ENCODE assay signal across 1 cellular context in genomic region chr15:41417418-41417811, GRCh38.
TF ChIP-seq lines count a peak whose summit lies in the region.

No MANE protein-coding gene starts in this region.

TF ChIP-seq in HepG2, 621 proteins besides CTCF, POLR2A, EP300 and RAD21 (continued from another document):
- no peak for TF ChIP-seq ZBTB46 (CRISPR knock-in tag; IDR thresholded peaks at IDR 0.05; ENCODE audit: borderline replicate concordance)
- TF ChIP-seq ZNF605 (CRISPR knock-in tag; IDR thresholded peaks at IDR 0.05): no peak
- TF ChIP-seq HOMEZ (CRISPR knock-in tag; IDR thresholded peaks at IDR 0.05; ENCODE audit: low read depth): no peak
- TF ChIP-seq ZNF552 (CRISPR knock-in tag; IDR thresholded peaks at IDR 0.05; ENCODE audit: borderline replicate concordance): 0 out of 2 replicates have a peak, but pooled peaks have one; percentile 33
- TF ChIP-seq MAZ (IDR thresholded peaks at IDR 0.05; ENCODE audit: borderline replicate concordance, low read depth, low read length): no peak
- 0 out of 2 replicates have a peak, but pooled peaks have one; percentile 4 for TF ChIP-seq MAZ (CRISPR knock-in tag; IDR thresholded peaks at IDR 0.05; ENCODE audit: low read depth)
- no peak for TF ChIP-seq ZZZ3 (CRISPR knock-in tag; IDR thresholded peaks at IDR 0.05; ENCODE audit: borderline replicate concordance)
- TF ChIP-seq ZNF44 (CRISPR knock-in tag; IDR thresholded peaks at IDR 0.05): no peak
- 0 out of 2 replicates have a peak, but pooled peaks have one; percentile 37 for TF ChIP-seq PBX3 (CRISPR knock-in tag; IDR thresholded peaks at IDR 0.05; ENCODE audit: borderline replicate concordance)
- TF ChIP-seq SYNCRIP (IDR thresholded peaks at IDR 0.05; ENCODE audit: insufficient read depth, low read depth, low read length): no peak
- no peak for TF ChIP-seq SOX13 (IDR thresholded peaks at IDR 0.05)
- no peak for TF ChIP-seq SOX13 (CRISPR knock-in tag; conservative IDR thresholded peaks at IDR 0.05 in 1 of 2, IDR thresholded peaks at IDR 0.05 in 1 of 2)
- no peak for TF ChIP-seq FOXK2 (IDR thresholded peaks at IDR 0.05)
- TF ChIP-seq XBP1 (CRISPR knock-in tag; IDR thresholded peaks at IDR 0.05): no peak
- TF ChIP-seq ZNF558 (CRISPR knock-in tag; IDR thresholded peaks at IDR 0.05; ENCODE audit: borderline replicate concordance): 0 out of 2 replicates have a peak, but pooled peaks have one; percentile 27
- TF ChIP-seq ZMAT5 (CRISPR knock-in tag; IDR thresholded peaks at IDR 0.05; ENCODE audit: borderline replicate concordance, low read depth): 0 out of 2 replicates have a peak, but pooled peaks have one; percentile 61
- TF ChIP-seq ATRX (CRISPR knock-in tag; IDR thresholded peaks at IDR 0.05; ENCODE audit: borderline replicate concordance): no peak
- 0 out of 2 replicates have a peak, but pooled peaks have one; percentile 16 for TF ChIP-seq HNF4A (CRISPR knock-in tag; IDR thresholded peaks at IDR 0.05)
- no peak for TF ChIP-seq ZNF407 (CRISPR knock-in tag; IDR thresholded peaks at IDR 0.05; ENCODE audit: not compliant biosample characterization)
- peak; percentile 43; the same call in 1 of the 2 replicates for TF ChIP-seq PHF8 (CRISPR knock-in tag; IDR thresholded peaks at IDR 0.05)
- peak; percentile 39 for TF ChIP-seq KDM2A (CRISPR knock-in tag; IDR thresholded peaks at IDR 0.05; ENCODE audit: borderline replicate concordance, low read depth)
- 0 out of 2 replicates have a peak, but pooled peaks have one; percentile 5 for TF ChIP-seq PITX1 (CRISPR knock-in tag; IDR thresholded peaks at IDR 0.05)
- TF ChIP-seq MXI1 (IDR thresholded peaks at IDR 0.05; ENCODE audit: borderline replicate concordance, low read depth, low read length): no peak
- TF ChIP-seq SP140L (CRISPR knock-in tag; IDR thresholded peaks at IDR 0.05; ENCODE audit: borderline replicate concordance): no peak
- no peak for TF ChIP-seq MIER2 (CRISPR knock-in tag; IDR thresholded peaks at IDR 0.05)
- no peak for TF ChIP-seq PRPF4 (IDR thresholded peaks at IDR 0.05; ENCODE audit: low read depth, low read length, poor library complexity, severe bottlenecking)
- 0 out of 2 replicates have a peak, but pooled peaks have one; percentile 5 for TF ChIP-seq THRA (CRISPR knock-in tag; IDR thresholded peaks at IDR 0.05; ENCODE audit: borderline replicate concordance)
- TF ChIP-seq SP5 (CRISPR knock-in tag; IDR thresholded peaks at IDR 0.05; ENCODE audit: borderline replicate concordance, low read depth): no peak; the same call in 1 of the 2 replicates
- TF ChIP-seq PTBP1 (IDR thresholded peaks at IDR 0.05; ENCODE audit: low read depth, low read length, poor library complexity, severe bottlenecking): no peak
- TF ChIP-seq MXD3 (CRISPR knock-in tag; IDR thresholded peaks at IDR 0.05): 0 out of 2 replicates have a peak, but pooled peaks have one; percentile 28
- TF ChIP-seq ARHGAP35 (CRISPR knock-in tag; IDR thresholded peaks at IDR 0.05; ENCODE audit: borderline replicate concordance): peak; percentile 62; the same call in 1 of the 2 replicates
TF ChIP-seq in HepG2: peak in this region for 62.
